9 cellular contexts compared by ENCODE assay signal in the genomic region with DNA sequence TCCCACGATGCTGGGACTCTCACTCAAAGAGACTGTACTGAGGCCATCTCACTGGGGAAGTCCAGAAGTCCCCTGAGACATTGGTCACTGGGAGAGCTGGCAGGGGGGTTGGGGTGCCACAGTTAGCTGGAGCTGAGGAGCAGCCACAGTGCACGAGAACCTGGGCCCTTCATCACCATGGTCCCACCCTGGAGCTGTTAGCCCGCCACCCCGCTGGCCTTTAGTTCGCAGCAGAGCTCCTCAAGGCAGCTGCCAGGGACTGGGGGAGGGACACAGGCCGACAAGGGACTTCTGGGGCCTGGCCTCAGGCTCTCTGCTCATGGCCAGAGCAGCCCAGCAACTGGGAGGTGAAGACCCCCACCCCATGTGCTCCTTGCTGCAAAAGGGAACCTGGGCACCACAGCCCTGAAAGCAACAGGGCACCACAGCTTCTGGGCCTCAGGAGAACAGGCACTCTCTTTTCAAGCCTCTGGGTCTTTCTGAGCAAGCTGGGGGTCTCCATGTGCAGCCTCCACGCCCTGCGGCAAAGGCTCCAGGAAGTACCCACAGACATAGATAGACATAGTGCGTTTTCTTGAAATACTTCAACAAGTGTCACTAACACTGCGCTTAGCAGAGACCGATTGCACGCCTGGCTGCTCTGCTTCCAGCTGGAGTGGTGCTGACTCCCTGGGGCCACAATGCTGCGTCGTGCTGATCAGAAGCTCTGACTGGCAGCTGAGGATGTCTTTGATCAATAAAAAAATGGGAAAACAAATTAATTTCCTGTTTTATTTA. TPM values are rescaled to one million over a fixed set of nuclear protein-coding genes. Genes with fewer than 3 reads are reported as not detected.
DNase-seq lines count a peak whose midpoint lies in the region; ATAC-seq, FAIRE-seq and TF ChIP-seq lines count a peak whose summit lies in the region.
"Had no signal": no experiment of that assay in that cellular context is flagged by ENCODE, and none has a peak within 500 bp of the region (broad histone marks: within the 10 kb centered on the region; RNA-seq: fewer than 3 reads in every experiment).

No MANE protein-coding gene starts in this region.

- H3K36me3 ChIP-seq in endodermal cell (ENCODE audit: control insufficient read depth, insufficient read depth, low read length): no peaks in the 10 kb centered on the region

- DNase-seq in ACHN (peak; percentile 32), endodermal cell (no peak), inferior parietal cortex (ENCODE audit: extremely low spot score) (no peak), GM13977 (ENCODE audit: low spot score) (no peak), HTR-8/SVneo (ENCODE audit: insufficient read length, low spot score) (no peak), SKM-1 (lab: John Stamatoyannopoulos, UW; ENCODE audit: unreplicated experiment) (no peak)

- no peak overlapping the region for H3K4me3 Mint-ChIP-seq in endodermal cell
- H3K4me3 Mint-ChIP-seq: nephron had no signal

- H3K27ac Mint-ChIP-seq in endodermal cell: peak overlapping the region; percentile 81
- H3K27ac Mint-ChIP-seq: nephron had no signal

- ATAC-seq in GM19025 (IDR thresholded peaks at IDR 0.05; ENCODE audit: low read depth, unreplicated experiment) (peak; percentile 42), HG03045 (IDR thresholded peaks at IDR 0.05; ENCODE audit: unreplicated experiment) (peak; percentile 43)

- no peaks in the 10 kb centered on the region for H3K27me3 ChIP-seq in endodermal cell (ENCODE audit: control insufficient read depth, insufficient read depth, low read length, poor library complexity, severe bottlenecking)

- H3K4me3 ChIP-seq in endodermal cell (ENCODE audit: low read length): no peak overlapping the region

- no peaks in the 10 kb centered on the region for H3K4me1 ChIP-seq in endodermal cell (ENCODE audit: control insufficient read depth, insufficient read depth, low read length)

- WGBS in endodermal cell (ENCODE audit: insufficient coverage in 1 of 2, insufficient read length in 1 of 2), 2 experiments: 94 to 96% methylated on average over 11 to 14 of the region's 14 CpGs

- no peak for FAIRE-seq in HTR-8/SVneo (lab: Jason Lieb, UNC)

- H3K4me1 Mint-ChIP-seq in endodermal cell: no peaks in the 10 kb centered on the region

- in situ Hi-C loops in ACHN (cut with HindIII; ENCODE audit: low pct_ligation_motif_present, low pct_unique_long_range_greater_than_20kb, low sequenced_read_pairs) (no loop called here), GM13977 (cut with MboI; ENCODE audit: low pct_unique_long_range_greater_than_20kb, low sequenced_read_pairs, unreplicated experiment) (no loop called here)

- TF ChIP-seq CTCF in endodermal cell (conservative IDR thresholded peaks at IDR 0.05): no peak
- TF ChIP-seq CTCF in GM13977 (IDR thresholded peaks at IDR 0.05; ENCODE audit: extremely low read depth, insufficient read depth, missing control alignments): no peak

- no peak overlapping the region for H3K9ac ChIP-seq in endodermal cell (ENCODE audit: extremely low read depth, low read length, poor library complexity, severe bottlenecking)

- no peaks in the 10 kb centered on the region for H3K9me3 ChIP-seq in endodermal cell (ENCODE audit: control insufficient read depth, low read length)

- H3K27ac ChIP-seq in endodermal cell (ENCODE audit: low read depth, low read length): no peak overlapping the region

- H3K36me3 Mint-ChIP-seq in endodermal cell (ENCODE audit: low read depth): peaks cover 6% of the 10 kb centered on the region

- no peaks in the 10 kb centered on the region for H3K9me3 Mint-ChIP-seq in endodermal cell
- H3K9me3 Mint-ChIP-seq: nephron had no signal

- no peaks in the 10 kb centered on the region for H3K27me3 Mint-ChIP-seq in endodermal cell (ENCODE audit: insufficient read depth)

RNA-seq across cellular contexts. Expression of gene VAV2, which starts 46.0 kb away (rescaled TPM):
- 10 to 100 TPM; 29.8 to 35.9 TPM for total RNA-seq in endodermal cell
- 35.5 TPM for polyA plus RNA-seq in endodermal cell (2013, experiment 1 of 2)
- polyA plus RNA-seq in endodermal cell (2013, experiment 2 of 2): 31.9 TPM
